Comparison of ENCODE assay signal across 15 cellular contexts in the genomic region with DNA sequence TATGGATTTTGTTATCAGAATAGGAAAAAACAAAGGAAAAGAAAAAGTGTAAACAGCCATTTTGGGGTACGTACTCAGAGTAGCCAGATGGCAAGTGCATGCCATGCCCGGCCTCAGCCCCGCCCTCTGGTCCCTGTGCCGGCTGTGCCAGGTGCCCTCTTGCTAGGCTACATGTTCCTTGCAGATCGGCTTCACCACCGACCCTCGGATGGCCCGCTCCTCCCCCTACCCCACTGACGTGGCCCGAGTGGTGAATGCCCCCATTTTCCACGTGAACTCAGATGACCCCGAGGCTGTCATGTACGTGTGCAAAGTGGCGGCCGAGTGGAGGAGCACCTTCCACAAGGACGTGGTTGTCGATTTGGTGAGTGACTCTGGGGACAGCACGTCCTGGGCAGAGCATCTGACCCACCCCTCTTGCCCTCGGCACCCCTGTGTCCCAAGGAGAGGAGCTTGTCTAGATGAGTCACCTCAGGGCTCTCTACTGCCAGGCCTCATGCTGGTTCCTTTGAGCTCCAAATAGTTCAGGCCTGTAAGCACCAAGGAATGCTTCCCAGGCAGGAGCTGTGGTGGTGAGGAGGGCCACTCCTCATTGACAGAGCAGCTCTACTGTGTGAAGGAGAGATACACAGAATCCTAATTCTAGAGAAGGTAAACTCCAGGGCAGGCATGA. TPM values are rescaled to one million over a fixed set of nuclear protein-coding genes. Genes with fewer than 3 reads are reported as not detected.
DNase-seq lines count a peak whose midpoint lies in the region; ATAC-seq, FAIRE-seq and TF ChIP-seq lines count a peak whose summit lies in the region.
"Had no signal": no experiment of that assay in that cellular context is flagged by ENCODE, and none has a peak within 500 bp of the region (broad histone marks: within the 10 kb centered on the region; RNA-seq: fewer than 3 reads in every experiment).

No MANE protein-coding gene starts in this region.

- POLR2A ChIA-PET in H1 (lab: Charles Lee; ENCODE audit: partially characterized antibody): interaction anchor here (0.6 to 1.7 kb wide), 3 partner anchors 16 to 50 kb away, joined by 3 read pairs; no protein-coding TSS in a partner anchor

- H4K8ac ChIP-seq in H1 (ENCODE audit: extremely low read depth, insufficient read depth, low read length): no peak overlapping the region; the same call in 1 of the 2 replicates

- H3K79me2 ChIP-seq in H1 (ENCODE audit: control insufficient read depth in 1 of 2, insufficient read depth in 2 of 2, low read length in 2 of 2): no peaks in the 10 kb centered on the region
- no peaks in the 10 kb centered on the region for H3K79me2 ChIP-seq in hepatocyte

- H3K4me1 ChIP-seq in H1 (replicated peaks in 1 of 4; ENCODE audit: control insufficient read depth in 3 of 4, insufficient read depth in 4 of 4, low read length in 3 of 4): no peaks in the 10 kb centered on the region
- no peaks in the 10 kb centered on the region for H3K4me1 ChIP-seq in left lung
- no peaks in the 10 kb centered on the region for H3K4me1 ChIP-seq in hepatocyte (ENCODE audit: insufficient read depth)
- H3K4me1 ChIP-seq: prostate gland had no signal

- no peak overlapping the region for H4K91ac ChIP-seq in H1 (replicated peaks; ENCODE audit: insufficient read length, low read length)

- no peak overlapping the region for H4K5ac ChIP-seq in H1 (ENCODE audit: insufficient read length, low read depth, low read length)

- WGBS in H1 (ENCODE audit: extremely low coverage in 1 of 2, insufficient coverage in 1 of 2, insufficient read length in 1 of 2, insufficient replicate concordance in 2 of 2, low coverage in 1 of 2, low lambda C conversion rate in 2 of 2, missing lambda C conversion rate in 1 of 2), 2 experiments: 86% methylated on average over 19 of the region's 19 CpGs; no CpG with 5 or more reads in 1 of the 2 experiments
- WGBS in hepatocyte (ENCODE audit: low lambda C conversion rate, missing lambda C conversion rate): 95% methylated on average over 19 of the region's 19 CpGs

- no peak overlapping the region for H3K14ac ChIP-seq in H1 (ENCODE audit: insufficient read length)

- no peaks in the 10 kb centered on the region for H3K9me3 ChIP-seq in H1 (ENCODE audit: insufficient read depth in 2 of 2, low read depth in 1 of 2, low read length in 1 of 2)
- no peaks in the 10 kb centered on the region for H3K9me3 ChIP-seq in left lung
- no peaks in the 10 kb centered on the region for H3K9me3 ChIP-seq in hepatocyte (ENCODE audit: low read depth)
- H3K9me3 ChIP-seq: prostate gland had no signal

- H3K79me1 ChIP-seq in H1 (ENCODE audit: low read depth, low read length): no peaks in the 10 kb centered on the region

- no peak overlapping the region for H3K4ac ChIP-seq in H1 (replicated peaks; ENCODE audit: insufficient read length, low read depth, low read length)

- no peak overlapping the region for H2AK5ac ChIP-seq in H1 (ENCODE audit: low read depth, low read length)

- in situ Hi-C loops in ACHN (cut with HindIII; ENCODE audit: low pct_ligation_motif_present, low pct_unique_long_range_greater_than_20kb, low sequenced_read_pairs): no loop called here

- intact Hi-C loops in left lung (cut with DNase I): no loop called here

- no peak overlapping the region for H2BK15ac ChIP-seq in H1 (ENCODE audit: low read length)

- FAIRE-seq in H1 (lab: Jason Lieb, UNC): no peak
- FAIRE-seq: frontal cortex had no signal

- no peaks in the 10 kb centered on the region for H3K27me3 ChIP-seq in H1 (replicated peaks in 1 of 4; ENCODE audit: control insufficient read depth in 3 of 4, extremely low read depth in 1 of 4, insufficient read depth in 3 of 4, low read length in 3 of 4)
- no peaks in the 10 kb centered on the region for H3K27me3 ChIP-seq in left lung
- no peaks in the 10 kb centered on the region for H3K27me3 ChIP-seq in hepatocyte

- no peak for TF ChIP-seq POLR2A in H1 (IDR thresholded peaks at IDR 0.05; ENCODE audit: control extremely low read depth in 1 of 2, low read depth in 2 of 2, low read length in 2 of 2)

- H2AFZ ChIP-seq in H1 (ENCODE audit: low read length) (no peak overlapping the region), hepatocyte (no peak overlapping the region)

- H3K4me3 ChIP-seq in H1 (ENCODE audit: extremely low read depth in 1 of 4, insufficient read depth in 2 of 4, low read depth in 3 of 4, low read length in 4 of 4) (no peak overlapping the region), left lung (no peak overlapping the region), hepatocyte (no peak overlapping the region)
- H3K4me3 ChIP-seq: prostate gland had no signal

- DNase-seq in ACHN (peak; percentile 51), HS-5 (ENCODE audit: low read depth) (peak; percentile 32), H1 (ENCODE audit: low read depth in 1 of 2, low spot score in 2 of 2) (no peak), left lung (no peak), hepatocyte (ENCODE audit: low spot score) (no peak)
- no peak for DNase-seq in stimulated activated CD4-positive, alpha-beta T cell treated with anti-CD3 and anti-CD28 coated beads, Interleukin-4, amount 100 ng/mL, for 1 hour
- DNase-seq in activated naive CD4-positive, alpha-beta T cell (lab: John Stamatoyannopoulos, UW): no peak
- DNase-seq: activated CD8-positive, alpha-beta memory T cell treated with anti-CD3 and anti-CD28 coated beads, Interleukin-2, amount 50 U/mL, for 48 hours; C1 segment of cervical spinal cord; H7; Karpas-422; NCI-H2227 treated with DMSO at 0.1 percent for 48 hours had no signal

- CTCF ChIA-PET in H1 (lab: Charles Lee; ENCODE audit: partially characterized antibody): no interaction called here

- no peaks in the 10 kb centered on the region for H3K23me2 ChIP-seq in H1 (ENCODE audit: low read depth, low read length)

- no peaks in the 10 kb centered on the region for H3K9me2 ChIP-seq in hepatocyte (replicated peaks; ENCODE audit: insufficient read depth)

- no peak overlapping the region for H2BK12ac ChIP-seq in H1 (ENCODE audit: low read depth, low read length)

- ATAC-seq in left lung (peak; percentile 44), HG03175 (IDR thresholded peaks at IDR 0.05; ENCODE audit: unreplicated experiment) (no peak)

- H2BK20ac ChIP-seq in H1 (ENCODE audit: low read length): no peak overlapping the region

- H3K36me3 ChIP-seq in H1 (ENCODE audit: control insufficient read depth in 2 of 4, insufficient read depth in 4 of 4, low read length in 3 of 4) (peaks cover 13 to 39% (median 25%) of the 10 kb centered on the region in 4 experiments), left lung (peaks cover 0 to 89% of the 10 kb centered on the region in 2 donors), hepatocyte (replicated peaks; ENCODE audit: insufficient read depth, low read depth) (no peaks in the 10 kb centered on the region)

- peak overlapping the region; percentile 5; the same call in 1 of the 2 replicates for H2BK5ac ChIP-seq in H1 (ENCODE audit: low read depth, low read length)

- H2BK120ac ChIP-seq in H1 (replicated peaks; ENCODE audit: low read depth, low read length): no peak overlapping the region

- no peak for TF ChIP-seq EP300 in H1 (IDR thresholded peaks at IDR 0.05; ENCODE audit: borderline replicate concordance in 1 of 2, low read depth in 2 of 2, low read length in 2 of 2)

- TF ChIP-seq CTCF in H1 (IDR thresholded peaks at IDR 0.05; ENCODE audit: control extremely low read depth in 1 of 3, insufficient read depth in 1 of 3, low read depth in 1 of 3, low read length in 3 of 3) (no peak), left lung (IDR thresholded peaks at IDR 0.05) (no peak), hepatocyte (IDR thresholded peaks at IDR 0.05; ENCODE audit: poor library complexity) (no peak)

- no peak overlapping the region for H3K23ac ChIP-seq in H1 (ENCODE audit: insufficient read length)

- 0 out of 2 replicates have a peak overlapping the region, but pooled peaks have one; percentile 36 for H3K27ac ChIP-seq in H1 (ENCODE audit: low read depth, low read length)
- no peak overlapping the region for H3K27ac ChIP-seq in left lung
- H3K27ac ChIP-seq in hepatocyte: no peak overlapping the region
- H3K27ac ChIP-seq: prostate gland had no signal

- no peak overlapping the region for H3K18ac ChIP-seq in H1 (ENCODE audit: extremely low read depth, low read length)

- TF ChIP-seq RAD21 in H1 (IDR thresholded peaks at IDR 0.05 in 1 of 2, conservative IDR thresholded peaks at IDR 0.05 in 1 of 2; ENCODE audit: low read depth in 2 of 2, low read length in 2 of 2): no peak

- no peak overlapping the region for H3K4me2 ChIP-seq in H1 (ENCODE audit: insufficient read depth in 1 of 2, low read depth in 2 of 2, low read length in 2 of 2)
- H3K4me2 ChIP-seq in hepatocyte: no peak overlapping the region

- H4K20me1 ChIP-seq in H1 (replicated peaks in 1 of 2; ENCODE audit: control insufficient read depth in 1 of 2, insufficient read depth in 2 of 2, low read length in 2 of 2) (peaks cover 0 to 6% of the 10 kb centered on the region in 2 experiments), hepatocyte (ENCODE audit: insufficient read depth, poor library complexity, severe bottlenecking) (no peaks in the 10 kb centered on the region)

- no peak overlapping the region for H3K9ac ChIP-seq in H1 (replicated peaks in 1 of 4; ENCODE audit: extremely low read depth in 1 of 4, low read depth in 3 of 4, low read length in 3 of 4)

- H3K56ac ChIP-seq in H1 (replicated peaks; ENCODE audit: insufficient read length, low read depth, low read length): no peak overlapping the region

TF ChIP-seq in H1, 55 proteins besides CTCF, POLR2A, EP300 and RAD21:
- TF ChIP-seq SP2 (IDR thresholded peaks at IDR 0.05; ENCODE audit: low read length) (no peak), HDAC6 (IDR thresholded peaks at IDR 0.05; ENCODE audit: low read depth, low read length) (no peak), TEAD4 (IDR thresholded peaks at IDR 0.05; ENCODE audit: low read depth, low read length) (no peak), HDAC2 (IDR thresholded peaks at IDR 0.05; ENCODE audit: borderline replicate concordance in 1 of 2, low read depth in 2 of 2, low read length in 2 of 2) (no peak), EZH2 (IDR thresholded peaks at IDR 0.05; ENCODE audit: low read depth, low read length, severe bottlenecking) (no peak), POU5F1 (IDR thresholded peaks at IDR 0.05; ENCODE audit: low read depth, low read length) (no peak), GABPA (IDR thresholded peaks at IDR 0.05; ENCODE audit: borderline replicate concordance, insufficient read depth, low read length) (no peak), KDM5A (IDR thresholded peaks at IDR 0.05; ENCODE audit: low read length) (no peak)

RNA-seq across cellular contexts. Expression of a gene that starts 54.9 kb away (rescaled TPM):
- total RNA-seq in H1 (2021; fragmentation: NEBNext Ultra II Directional; extraction: Animal tissue kit (Norgen Biotek cat#: 25700)): 66.4 and 72.2 TPM in 2 replicates
- polyA plus RNA-seq in H1 (2011; rRNA removed): 24.4 and 41.4 TPM in 2 replicates
- 18.6 TPM for polyA plus RNA-seq in H1 (2011; cell fraction: cytosol; rRNA removed)
- polyA plus RNA-seq in H1 (2011; cell fraction: nucleus; rRNA removed): 219 TPM
- polyA plus RNA-seq in H1 (2012, experiment 1 of 2): 62.1 to 76.2 TPM (median 70.8 TPM) in 4 replicates
- polyA plus RNA-seq in H1 (2012, experiment 2 of 2): 43.3 TPM
- 46.2 TPM for polyA plus RNA-seq in H1 (2013, experiment 1 of 2)
- polyA plus RNA-seq in H1 (2013, experiment 2 of 2): 40.9 TPM
- polyA minus RNA-seq in H1 (2011; rRNA and poly(A)+ RNA removed): 23.8 and 29.9 TPM in 2 replicates
- polyA minus RNA-seq in H1 (2011; cell fraction: cytosol; rRNA and poly(A)+ RNA removed): 23.3 TPM
- polyA minus RNA-seq in H1 (2011; cell fraction: nucleus; rRNA and poly(A)+ RNA removed): 65.8 TPM
- total RNA-seq in left lung: 10 to 100 TPM; 94.5 to 96.1 TPM
- 6.2 and 10.5 TPM in 2 replicates for total RNA-seq in hepatocyte
- polyA plus RNA-seq in hepatocyte: 37.0 and 39.6 TPM in 2 replicates

Comparison
In these comparisons a context has a peak if more than half of its experiments do, and no peak if none do; other contexts are left out.
1. DNase-seq: peak in ACHN (single experiment) and HS-5 (single experiment); none in H1 (0 of 2), left lung (0 of 2), hepatocyte (single experiment), stimulated activated CD4-positive, alpha-beta T cell treated with anti-CD3 and anti-CD28 coated beads, Interleukin-4, amount 100 ng/mL, for 1 hour (single experiment) and activated naive CD4-positive, alpha-beta T cell (0 of 4).